In genomic region chr17:50347087-50347893, GRCh38 we compare ENCODE assay signal across 8 cellular contexts. TPM values are rescaled to one million over a fixed set of nuclear protein-coding genes. Genes with fewer than 3 reads are reported as not detected.
DNase-seq lines count a peak whose midpoint lies in the region; ATAC-seq, FAIRE-seq and TF ChIP-seq lines count a peak whose summit lies in the region.

No MANE protein-coding gene starts in this region.

- POLR2A ChIA-PET in WTC11 (lab: Charles Lee): interaction anchor here (1.6 kb wide), 1 partner anchor 15 kb away, joined by 7 read pairs; no protein-coding TSS in a partner anchor

- TF ChIP-seq POLR2A in GM12892 (IDR thresholded peaks at IDR 0.05; ENCODE audit: low read depth, low read length) (peak; percentile 15; the same call in 1 of the 2 replicates), gastrocnemius medialis (IDR thresholded peaks at IDR 0.05) (no peak)

- peak overlapping the region; percentile 93 for H3K4me3 Mint-ChIP-seq in WTC11

- peaks cover 11% of the 10 kb centered on the region for H3K27me3 Mint-ChIP-seq in WTC11 (ENCODE audit: low read depth)

- H3K9me3 ChIP-seq in gastrocnemius medialis: no peaks in the 10 kb centered on the region

- CTCF ChIA-PET in WTC11 (lab: Charles Lee): interaction anchor here (0.6 to 5.0 kb wide), 9 partner anchors 13 to 178 kb away, joined by 3 to 31 read pairs (median 11); partner anchors contain the start of genes COL1A1, LRRC59 and TMEM92

- no peaks in the 10 kb centered on the region for H3K36me3 Mint-ChIP-seq in WTC11

- no peaks in the 10 kb centered on the region for H3K36me3 ChIP-seq in gastrocnemius medialis

- no peak for DNase-seq in GM12892 (ENCODE audit: insufficient read length)
- peak; percentile 56 for DNase-seq in WTC11 (ENCODE audit: low spot score)
- DNase-seq in left ventricle myocardium superior: no peak
- no peak for DNase-seq in gastrocnemius medialis
- no peak for DNase-seq in putamen (ENCODE audit: low spot score)
- DNase-seq in NCI-H1436 treated with DMSO at 0.1 percent for 48 hours (lab: John Stamatoyannopoulos, UW): no peak
- DNase-seq in HK-2 (ENCODE audit: unreplicated experiment): no peak

- intact Hi-C loops in left ventricle myocardium superior (cut with micrococcal nuclease) (no loop called here), gastrocnemius medialis (cut with DNase I; ENCODE audit: low total_unique reads) (no loop called here)

- H3K27ac ChIP-seq in gastrocnemius medialis: peak overlapping the region in 2 of 4 donors; percentile 69 to 76

- peaks cover 8 to 19% of the 10 kb centered on the region in 2 donors for H3K4me1 ChIP-seq in gastrocnemius medialis

- H3K9me3 Mint-ChIP-seq in WTC11: no peaks in the 10 kb centered on the region

- in situ Hi-C loops in gastrocnemius medialis (cut with MboI; ENCODE audit: low sequenced_read_pairs in 4 of 4): no loop called here

- ATAC-seq in WTC11: peak; percentile 10
- ATAC-seq in left ventricle myocardium superior: peak; percentile 2
- ATAC-seq in gastrocnemius medialis: no peak
- no peak for ATAC-seq in GM21786 (IDR thresholded peaks at IDR 0.05; ENCODE audit: unreplicated experiment)

- peak overlapping the region; percentile 76 to 89 (median 84) for H3K4me3 ChIP-seq in gastrocnemius medialis

- no peaks in the 10 kb centered on the region for H3K27me3 ChIP-seq in gastrocnemius medialis

- no peak overlapping the region for H3K27ac Mint-ChIP-seq in WTC11

- no peak for FAIRE-seq in GM12892 (lab: Jason Lieb, UNC)

- H3K4me1 Mint-ChIP-seq in WTC11: peaks cover 32% of the 10 kb centered on the region

- no peak for TF ChIP-seq CTCF in WTC11 (IDR thresholded peaks at IDR 0.05)
- no peak for TF ChIP-seq CTCF in gastrocnemius medialis (IDR thresholded peaks at IDR 0.05 in 4 of 5, conservative IDR thresholded peaks at IDR 0.05 in 1 of 5)

TF ChIP-seq in WTC11, 78 proteins besides CTCF, POLR2A, EP300 and RAD21 (continues in another document):
- TF ChIP-seq ZNF263 (CRISPR knock-in tag; IDR thresholded peaks at IDR 0.05; ENCODE audit: low read depth) (no peak), RELA (CRISPR knock-in tag; IDR thresholded peaks at IDR 0.05; ENCODE audit: borderline replicate concordance) (no peak), ZNF512 (CRISPR knock-in tag; IDR thresholded peaks at IDR 0.05; ENCODE audit: borderline replicate concordance) (no peak), MLX (CRISPR knock-in tag; IDR thresholded peaks at IDR 0.05) (no peak), AFF4 (CRISPR knock-in tag; IDR thresholded peaks at IDR 0.05; ENCODE audit: borderline replicate concordance) (no peak), GTF2I (CRISPR knock-in tag; conservative IDR thresholded peaks at IDR 0.05) (no peak), IRF2 (CRISPR knock-in tag; IDR thresholded peaks at IDR 0.05; ENCODE audit: borderline replicate concordance, low read depth) (no peak), ZNF416 (CRISPR knock-in tag; IDR thresholded peaks at IDR 0.05) (no peak), TEAD1 (CRISPR knock-in tag; IDR thresholded peaks at IDR 0.05) (peak; percentile 33; the same call in 1 of the 2 replicates), MXD4 (CRISPR knock-in tag; IDR thresholded peaks at IDR 0.05; ENCODE audit: borderline replicate concordance) (no peak), CDX4 (CRISPR knock-in tag; IDR thresholded peaks at IDR 0.05; ENCODE audit: borderline replicate concordance) (no peak), USF1 (CRISPR knock-in tag; IDR thresholded peaks at IDR 0.05) (0 out of 2 replicates have a peak, but pooled peaks have one; percentile 21), ZNF138 (CRISPR knock-in tag; conservative IDR thresholded peaks at IDR 0.05) (no peak), HMGXB4 (CRISPR knock-in tag; IDR thresholded peaks at IDR 0.05) (no peak)

RNA-seq across cellular contexts. Expression of gene XYLT2, which starts 1.4 kb away (rescaled TPM):
- polyA plus RNA-seq in GM12892 (2012; ENCODE audit: missing spikeins): 8.2 TPM
- total RNA-seq in WTC11 (2021) (35.7 to 39.7 TPM (median 37.9 TPM) in 3 replicates), left ventricle myocardium superior (18.0 TPM), gastrocnemius medialis (10 to 100 TPM in 2 of 4 donors, 1 to 10 TPM in 2; 7.9 to 12.6 (median 9.8) TPM)

RNA-seq across cellular contexts. Expression of gene MRPL27, which starts 25.7 kb away (rescaled TPM):
- polyA plus RNA-seq in GM12892 (2012; ENCODE audit: missing spikeins): 77.5 TPM
- 66.7 to 80.5 TPM (median 69.8 TPM) in 3 replicates for total RNA-seq in WTC11 (2021)
- total RNA-seq in left ventricle myocardium superior: 79.3 TPM
- 100 to 1,000 TPM; 110 to 141 (median 134) TPM for total RNA-seq in gastrocnemius medialis

RNA-seq across cellular contexts. Expression of gene EME1, which starts 25.7 kb away (rescaled TPM):
- 18.3 TPM for polyA plus RNA-seq in GM12892 (2012; ENCODE audit: missing spikeins)
- 22.8 to 27.1 TPM (median 24.9 TPM) in 3 replicates for total RNA-seq in WTC11 (2021)
- total RNA-seq in left ventricle myocardium superior: 0.35 TPM
- total RNA-seq in gastrocnemius medialis: under 1 TPM in 2 of 4 donors, not detected in 2; 0.82 to 0.95 TPM

RNA-seq across cellular contexts. Expression of gene LRRC59, which starts 50.0 kb away (rescaled TPM):
- polyA plus RNA-seq in GM12892 (2012; ENCODE audit: missing spikeins): 33.4 TPM
- total RNA-seq in WTC11 (2021): 89.3 to 108 TPM (median 90.4 TPM) in 3 replicates
- 22.8 TPM for total RNA-seq in left ventricle myocardium superior
- total RNA-seq in gastrocnemius medialis: 10 to 100 TPM; 25.4 to 73.2 (median 55.8) TPM

Comparison
In these comparisons a context has a peak if more than half of its experiments do, and no peak if none do; other contexts are left out.
1. ATAC-seq: peak in WTC11 (single experiment) and left ventricle myocardium superior (single experiment); none in gastrocnemius medialis (0 of 2) and GM21786 (single experiment).
2. RNA of gene EME1, which starts 25.7 kb away (total RNA-seq): 22.8 to 27.1 TPM in WTC11; 0.82 to 0.95 TPM in gastrocnemius medialis and 0.35 TPM in left ventricle myocardium superior (single experiment); every median in the first group is over 10 times any median in the second.